ENCODE assay signal across 35 cellular contexts in the genomic region with DNA sequence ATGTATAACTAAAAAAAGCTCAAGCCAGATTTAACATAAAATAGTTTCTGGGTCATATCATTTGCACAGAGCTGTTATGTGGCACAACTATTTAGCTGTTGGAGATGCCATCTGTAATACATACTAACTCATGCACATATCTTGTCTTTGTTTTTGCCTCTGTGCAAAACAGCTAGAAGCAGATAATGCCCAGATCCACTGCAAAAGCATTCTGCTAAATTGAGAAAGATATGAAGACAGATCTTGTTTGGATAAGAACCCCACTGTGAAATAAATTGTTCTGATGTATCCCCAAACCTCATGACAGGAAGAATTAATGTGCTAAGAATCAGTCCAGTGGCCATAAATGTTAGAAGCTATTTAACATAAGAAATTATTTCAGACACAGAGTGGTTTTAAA.
"Had no signal": no experiment of that assay in that cellular context is flagged by ENCODE, and none has a peak within 500 bp of the region (broad histone marks: within the 10 kb centered on the region; RNA-seq: fewer than 3 reads in every experiment).

No MANE protein-coding gene starts in this region.

- DNase-seq: Karpas-422, Kasumi-1, MG63, MM.1S, MV-4-11, NCI-H1048, NCI-H1092, NCI-H1092 treated with DMSO at 0.1 percent for 48 hours, NCI-H1105, NCI-H1105 treated with DMSO at 0.1 percent for 48 hours, NCI-H1417, NCI-H1417 treated with DMSO at 0.1 percent for 48 hours, NCI-H1436, NCI-H1436 treated with DMSO at 0.1 percent for 48 hours, NCI-H146, NCI-H1694, NCI-H1694 treated with DMSO at 0.1 percent for 48 hours, NCI-H187, NCI-H187 treated with DMSO at 0.1 percent for 48 hours, NCI-H1930, NCI-H2029, NCI-H2029 treated with DMSO at 0.1 percent for 48 hours, NCI-H2081, NCI-H2081 treated with DMSO at 0.1 percent for 48 hours, NCI-H2107, NCI-H2171, NCI-H2171 treated with DMSO at 0.1 percent for 48 hours, NCI-H2227 treated with DMSO at 0.1 percent for 48 hours, NCI-H226, NCI-H345, NCI-H446, NCI-H446 treated with DMSO at 0.1 percent for 48 hours, NCI-H510A, NCI-H510A treated with DMSO at 0.1 percent for 48 hours had no signal

- H3K27ac ChIP-seq: KMS-11 had no signal

- H3K36me3 ChIP-seq: MG63 had no signal

- H3K27me3 ChIP-seq: MG63 had no signal

- H3K4me3 ChIP-seq: MG63 had no signal

- H3K9me3 ChIP-seq: MG63 had no signal

- H3K9ac ChIP-seq: KMS-11 had no signal

- H3K4me2 ChIP-seq: KMS-11 had no signal
